Comparison of ENCODE assay signal across 9 cellular contexts in the genomic region with DNA sequence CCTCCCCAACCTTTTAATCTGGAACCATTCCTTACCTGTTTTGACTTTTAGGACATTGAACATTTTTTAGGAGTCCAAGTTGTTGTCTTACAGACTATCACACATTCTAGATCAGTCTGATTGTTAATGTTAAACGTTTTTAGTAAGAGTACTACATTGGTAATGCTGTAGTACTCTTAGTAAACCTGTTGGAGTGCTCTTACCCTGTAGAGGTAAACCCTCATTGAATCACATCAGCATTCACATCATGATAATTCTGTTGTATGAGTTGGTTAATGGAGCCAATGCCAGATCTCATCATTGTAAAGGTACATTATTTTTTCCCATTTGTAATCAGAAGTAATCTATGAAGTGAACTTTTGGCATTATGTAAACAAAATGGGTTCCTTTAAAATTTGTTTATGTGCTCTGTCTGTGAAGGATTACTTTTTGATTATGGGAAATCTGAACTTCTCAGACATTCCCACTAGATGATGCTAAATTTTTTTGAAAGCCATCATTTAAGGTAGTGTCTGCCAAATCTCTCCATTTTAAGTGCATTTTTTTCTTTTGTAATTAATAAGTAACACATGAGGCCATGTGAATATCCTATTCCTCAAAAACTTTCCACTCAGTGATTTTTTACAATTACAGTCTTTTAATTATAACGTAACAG. TPM values are rescaled to one million over a fixed set of nuclear protein-coding genes. Genes with fewer than 3 reads are reported as not detected.
DNase-seq lines count a peak whose midpoint lies in the region; ATAC-seq and TF ChIP-seq lines count a peak whose summit lies in the region.
"Had no signal": no experiment of that assay in that cellular context is flagged by ENCODE, and none has a peak within 500 bp of the region (broad histone marks: within the 10 kb centered on the region; RNA-seq: fewer than 3 reads in every experiment).

No MANE protein-coding gene starts in this region.

- H3K27ac ChIP-seq in osteoblast (ENCODE audit: low read depth, low read length), result no peak overlapping the region
- H3K27ac ChIP-seq: parathyroid adenoma had no signal

- H3K27ac Mint-ChIP-seq in Calu3 (ENCODE audit: unreplicated experiment), result no peak overlapping the region

- DNase-seq in CD1c-positive myeloid dendritic cell (ENCODE audit: extremely low spot score), result peak; percentile 44
- DNase-seq in NCI-H82 treated with DMSO at 0.1 percent for 48 hours (lab: John Stamatoyannopoulos, UW; ENCODE audit: unreplicated experiment), result peak; percentile 10
- DNase-seq in dermis microvascular lymphatic vessel endothelial cell (ENCODE audit: low read depth in 2 of 2), result peak; percentile 20 to 40
- DNase-seq in osteoblast (ENCODE audit: insufficient read length, low spot score, missing footprints), result peak; percentile 76
- no peak for DNase-seq in Calu3
- no peak for DNase-seq in occipital lobe (lab: John Stamatoyannopoulos, UW)

- ATAC-seq in GM18861 (IDR thresholded peaks at IDR 0.05; ENCODE audit: unreplicated experiment) (peak; percentile 86), HG03108 (IDR thresholded peaks at IDR 0.05; ENCODE audit: unreplicated experiment) (peak; percentile 81)

- no peaks in the 10 kb centered on the region for H3K79me2 ChIP-seq in osteoblast (ENCODE audit: insufficient read depth, low read length)
- H3K79me2 ChIP-seq: parathyroid adenoma had no signal

- peak; percentile 68 for TF ChIP-seq CTCF in osteoblast (IDR thresholded peaks at IDR 0.05; ENCODE audit: extremely low read depth, low read depth, low read length)
- no peak for TF ChIP-seq CTCF in Calu3 (IDR thresholded peaks at IDR 0.05; ENCODE audit: unreplicated experiment)

- no peak overlapping the region for H3K4me2 ChIP-seq in osteoblast (ENCODE audit: insufficient read depth, low read length)

- no peaks in the 10 kb centered on the region for H4K20me1 ChIP-seq in osteoblast (ENCODE audit: insufficient read depth, low read length)

- H3K36me3 ChIP-seq in osteoblast (ENCODE audit: insufficient read depth, low read length), result no peaks in the 10 kb centered on the region

- H3K27me3 Mint-ChIP-seq in Calu3 (ENCODE audit: unreplicated experiment), result no peaks in the 10 kb centered on the region

- H3K4me1 ChIP-seq in osteoblast (ENCODE audit: insufficient read depth, low read length), result peaks cover 5% of the 10 kb centered on the region
- H3K4me1 ChIP-seq: parathyroid adenoma had no signal

- intact Hi-C loops in Calu3 (cut with micrococcal nuclease; ENCODE audit: unreplicated experiment), result loop anchor here (2.0 to 10.0 kb wide), 3 partner anchors 141 to 241 kb away; no protein-coding TSS in a partner anchor

- H3K4me3 Mint-ChIP-seq in Calu3 (ENCODE audit: low read depth, unreplicated experiment), result no peak overlapping the region

- BruUV-seq in Calu3 (replicated peaks; lab: Mats Ljungman, UMichigan), result no TSS peak

- no peaks in the 10 kb centered on the region for H3K27me3 ChIP-seq in osteoblast (ENCODE audit: insufficient read depth, low read length)

- H3K4me3 ChIP-seq in osteoblast (ENCODE audit: insufficient read depth, low read length), result no peak overlapping the region

- no peaks in the 10 kb centered on the region for H3K9me3 ChIP-seq in osteoblast (ENCODE audit: low read depth, low read length)

- H3K9me3 Mint-ChIP-seq in Calu3 (ENCODE audit: low read depth, unreplicated experiment), result no peaks in the 10 kb centered on the region

- CTCF ChIA-PET in Calu3 (lab: Charles Lee), result no interaction called here

- H3K4me1 Mint-ChIP-seq in Calu3 (ENCODE audit: low read depth, unreplicated experiment), result no peaks in the 10 kb centered on the region

- no peak overlapping the region for H2AFZ ChIP-seq in osteoblast (ENCODE audit: low read length)
- H2AFZ ChIP-seq: parathyroid adenoma had no signal

- H3K36me3 Mint-ChIP-seq in Calu3 (ENCODE audit: insufficient read depth, unreplicated experiment), result no peaks in the 10 kb centered on the region

RNA-seq across cellular contexts. Expression of a gene that starts 55.2 kb away (rescaled TPM):
- total RNA-seq in dermis microvascular lymphatic vessel endothelial cell (6.2 and 6.8 TPM in 2 replicates), osteoblast (21.4 and 23.0 TPM in 2 replicates), Calu3 (2022) (13.8 and 15.2 TPM in 2 replicates), occipital lobe (53.7 TPM)

Comparison
In these comparisons a context has a peak if more than half of its experiments do, and no peak if none do; other contexts are left out.
1. DNase-seq: peak in CD1c-positive myeloid dendritic cell (single experiment), NCI-H82 treated with DMSO at 0.1 percent for 48 hours (single experiment), dermis microvascular lymphatic vessel endothelial cell (2 of 2) and osteoblast (single experiment); none in Calu3 (single experiment) and occipital lobe (single experiment).